In genomic region chr18:48837676-48838075, GRCh38 we compare ENCODE assay signal across 19 cellular contexts.
A peak's percentile ranks its signal among the peaks of the same experiment; 100 is the strongest.
DNase-seq lines count a peak whose midpoint lies in the region; ATAC-seq, FAIRE-seq and TF ChIP-seq lines count a peak whose summit lies in the region.
"Had no signal": no experiment of that assay in that cellular context is flagged by ENCODE, and none has a peak within 500 bp of the region (broad histone marks: within the 10 kb centered on the region; RNA-seq: fewer than 3 reads in every experiment).

No MANE protein-coding gene starts in this region.

- no peaks in the 10 kb centered on the region for H3K36me3 Mint-ChIP-seq in activated CD4-positive, alpha-beta T cell treated with anti-CD3 and anti-CD28 coated beads, Interleukin-2, amount 10 ng/mL, durations not matched to agents 7 days and 5 days (ENCODE audit: low read depth)
- no peaks in the 10 kb centered on the region for H3K36me3 Mint-ChIP-seq in CD8-positive, alpha-beta T cell
- H3K36me3 Mint-ChIP-seq: activated naive CD8-positive, alpha-beta T cell had no signal

- H3K9me3 ChIP-seq in kidney (ENCODE audit: control insufficient read depth in 1 of 2, low read length in 2 of 2) (no peaks in the 10 kb centered on the region), subcutaneous abdominal adipose tissue (ENCODE audit: control insufficient read depth in 5 of 5, low read length in 5 of 5) (no peaks in the 10 kb centered on the region)
- no peaks in the 10 kb centered on the region for H3K9me3 ChIP-seq in CD8-positive, alpha-beta T cell (ENCODE audit: low read length)
- H3K9me3 ChIP-seq: breast epithelium had no signal

- intact Hi-C loops in kidney (cut with DNase I) = loop anchor here (10.0 kb wide), 1 partner anchor 57 kb away; no protein-coding TSS in a partner anchor
- intact Hi-C loops in CD8-positive, alpha-beta T cell (cut with DNase I, micrococcal nuclease) = no loop called here

- H3K9ac ChIP-seq in kidney (ENCODE audit: low read length in 2 of 2) (no peak overlapping the region), subcutaneous abdominal adipose tissue (ENCODE audit: low read length in 5 of 5) (no peak overlapping the region)
- H3K9ac ChIP-seq: parathyroid adenoma had no signal

- POLR2A ChIA-PET in activated CD4-positive, alpha-beta T cell treated with anti-CD3 and anti-CD28 coated beads, Interleukin-2, amount 10 ng/mL, durations not matched to agents 7 days and 5 days (lab: Charles Lee) = no interaction called here
- POLR2A ChIA-PET in RWPE1 (lab: Yijun Ruan, JAX; ENCODE audit: low non-redundant PET) = no interaction called here
- POLR2A ChIA-PET in CD8-positive, alpha-beta T cell (lab: Charles Lee) = no interaction called here

- peak overlapping the region; percentile 46 for H3K27ac Mint-ChIP-seq in activated CD4-positive, alpha-beta T cell treated with anti-CD3 and anti-CD28 coated beads, Interleukin-2, amount 10 ng/mL, durations not matched to agents 7 days and 5 days
- H3K27ac Mint-ChIP-seq in CD8-positive, alpha-beta T cell = no peak overlapping the region

- H3K36me3 ChIP-seq in kidney (ENCODE audit: control insufficient read depth in 1 of 2, insufficient read depth in 2 of 2, low read length in 2 of 2) (no peaks in the 10 kb centered on the region), subcutaneous abdominal adipose tissue (ENCODE audit: control insufficient read depth in 5 of 5, insufficient read depth in 5 of 5, low read length in 5 of 5) (peaks cover 0 to 14% (median 2%) of the 10 kb centered on the region in 5 donors)
- H3K36me3 ChIP-seq in CD8-positive, alpha-beta T cell (ENCODE audit: insufficient read depth, low read length) = no peaks in the 10 kb centered on the region
- H3K36me3 ChIP-seq: breast epithelium had no signal

- no peak for FAIRE-seq in kidney (lab: Jason Lieb, UNC)
- FAIRE-seq: frontal cortex, GM18507 had no signal

- no peak for DNase-seq in activated CD4-positive, alpha-beta T cell treated with anti-CD3 and anti-CD28 coated beads, Interleukin-2, amount 10 ng/mL, durations not matched to agents 7 days and 5 days
- no peak for DNase-seq in activated CD4-positive, alpha-beta T cell treated with anti-CD3 and anti-CD28 coated beads, Interleukin-2, amount 50 U/mL, for 4 hours
- DNase-seq in RWPE1 (ENCODE audit: low spot score) = no peak
- DNase-seq in kidney = peak; percentile 46
- no peak for DNase-seq in CD8-positive, alpha-beta T cell
- DNase-seq in NCI-H526 treated with DMSO at 0.1 percent for 48 hours (lab: John Stamatoyannopoulos, UW) = no peak
- DNase-seq: DMS79 treated with DMSO at 0.1 percent for 48 hours; NCI-H1417; NCI-H2171; stimulated activated CD8-positive, alpha-beta memory T cell treated with anti-CD3 and anti-CD28 coated beads, Interleukin-4, amount 100 ng/mL, for 48 hours had no signal

- peaks cover 8 to 44% of the 10 kb centered on the region in 2 donors for H3K4me1 ChIP-seq in kidney (ENCODE audit: control insufficient read depth in 1 of 2, insufficient read depth in 1 of 2, low read depth in 1 of 2, low read length in 2 of 2)
- H3K4me1 ChIP-seq in subcutaneous abdominal adipose tissue (ENCODE audit: control insufficient read depth in 5 of 5, insufficient read depth in 5 of 5, low read length in 5 of 5) = peaks cover 8 to 73% (median 69%) of the 10 kb centered on the region in 5 donors
- H3K4me1 ChIP-seq in CD8-positive, alpha-beta T cell (ENCODE audit: insufficient read depth, low read length) = peaks cover 90% of the 10 kb centered on the region

- peaks cover 85% of the 10 kb centered on the region for H3K4me1 Mint-ChIP-seq in activated CD4-positive, alpha-beta T cell treated with anti-CD3 and anti-CD28 coated beads, Interleukin-2, amount 10 ng/mL, durations not matched to agents 7 days and 5 days
- peaks cover 83% of the 10 kb centered on the region for H3K4me1 Mint-ChIP-seq in CD8-positive, alpha-beta T cell (ENCODE audit: low read depth)

- no peaks in the 10 kb centered on the region for H3K27me3 ChIP-seq in subcutaneous abdominal adipose tissue (ENCODE audit: control insufficient read depth in 5 of 5, insufficient read depth in 4 of 5, low read length in 5 of 5)
- no peaks in the 10 kb centered on the region for H3K27me3 ChIP-seq in CD8-positive, alpha-beta T cell (ENCODE audit: insufficient read depth, low read length)
- H3K27me3 ChIP-seq: breast epithelium had no signal

- H3K27ac ChIP-seq in RWPE1 = peak overlapping the region; percentile 93
- no peak overlapping the region for H3K27ac ChIP-seq in kidney (ENCODE audit: low read depth in 2 of 2, low read length in 2 of 2)
- peak overlapping the region; percentile 16 for H3K27ac ChIP-seq in subcutaneous abdominal adipose tissue (ENCODE audit: low read depth, low read length)
- H3K27ac ChIP-seq in CD8-positive, alpha-beta T cell (ENCODE audit: low read depth, low read length) = no peak overlapping the region
- H3K27ac ChIP-seq: breast epithelium, parathyroid adenoma had no signal

- no peaks in the 10 kb centered on the region for H3K27me3 Mint-ChIP-seq in activated CD4-positive, alpha-beta T cell treated with anti-CD3 and anti-CD28 coated beads, Interleukin-2, amount 10 ng/mL, durations not matched to agents 7 days and 5 days
- H3K27me3 Mint-ChIP-seq in CD8-positive, alpha-beta T cell (ENCODE audit: low read depth) = no peaks in the 10 kb centered on the region
- H3K27me3 Mint-ChIP-seq: activated naive CD8-positive, alpha-beta T cell; activated T-cell treated with anti-CD3 and anti-CD28 coated beads, Interleukin-2, amount 50 U/mL, for 24 hours had no signal

- H3K4me3 Mint-ChIP-seq in activated CD4-positive, alpha-beta T cell treated with anti-CD3 and anti-CD28 coated beads, Interleukin-2, amount 10 ng/mL, durations not matched to agents 7 days and 5 days = no peak overlapping the region
- H3K4me3 Mint-ChIP-seq in CD8-positive, alpha-beta T cell = no peak overlapping the region
- H3K4me3 Mint-ChIP-seq: activated naive CD8-positive, alpha-beta T cell; activated T-cell treated with anti-CD3 and anti-CD28 coated beads, Interleukin-2, amount 50 U/mL, for 24 hours had no signal

- CTCF ChIA-PET in activated CD4-positive, alpha-beta T cell treated with anti-CD3 and anti-CD28 coated beads, Interleukin-2, amount 10 ng/mL, durations not matched to agents 7 days and 5 days (lab: Charles Lee) = interaction anchor here (1.1 kb wide), 1 partner anchor 10 kb away, joined by 3 read pairs; no protein-coding TSS in a partner anchor
- CTCF ChIA-PET in RWPE1 (lab: Yijun Ruan, JAX) = interaction anchor here (0.6 kb wide), 1 partner anchor 12 kb away, joined by 6 read pairs; no protein-coding TSS in a partner anchor
- CTCF ChIA-PET in CD8-positive, alpha-beta T cell (lab: Charles Lee) = no interaction called here

- TF ChIP-seq CTCF in RWPE1 (conservative IDR thresholded peaks at IDR 0.05; ENCODE audit: low read depth) = no peak
- TF ChIP-seq CTCF in kidney (IDR thresholded peaks at IDR 0.05; ENCODE audit: borderline replicate concordance, extremely low read depth, insufficient read depth) = no peak
- no peak for TF ChIP-seq CTCF in CD8-positive, alpha-beta T cell (IDR thresholded peaks at IDR 0.05)

- H3K4me3 ChIP-seq in kidney (ENCODE audit: low read length in 2 of 2) = no peak overlapping the region
- H3K4me3 ChIP-seq in subcutaneous abdominal adipose tissue (ENCODE audit: low read depth in 1 of 5, low read length in 5 of 5) = no peak overlapping the region
- no peak overlapping the region for H3K4me3 ChIP-seq in CD8-positive, alpha-beta T cell (ENCODE audit: low read depth, low read length)
- H3K4me3 ChIP-seq: breast epithelium, skin epidermis had no signal

- ATAC-seq in CD8-positive, alpha-beta T cell = no peak
- no peak for ATAC-seq in HG02642 (IDR thresholded peaks at IDR 0.05; ENCODE audit: poor library complexity, unreplicated experiment)

- no peaks in the 10 kb centered on the region for H3K9me3 Mint-ChIP-seq in activated CD4-positive, alpha-beta T cell treated with anti-CD3 and anti-CD28 coated beads, Interleukin-2, amount 10 ng/mL, durations not matched to agents 7 days and 5 days
- no peaks in the 10 kb centered on the region for H3K9me3 Mint-ChIP-seq in CD8-positive, alpha-beta T cell
- H3K9me3 Mint-ChIP-seq: activated T-cell treated with anti-CD3 and anti-CD28 coated beads, Interleukin-2, amount 50 U/mL, for 24 hours had no signal

Comparison
In these comparisons a context has a peak if more than half of its experiments do, and no peak if none do; other contexts are left out.
1. H3K27ac ChIP-seq: peak in RWPE1 (single experiment) and subcutaneous abdominal adipose tissue (single experiment); none in kidney (0 of 2) and CD8-positive, alpha-beta T cell (single experiment).